ENCODE assay signal across 8 cellular contexts in the genomic region with DNA sequence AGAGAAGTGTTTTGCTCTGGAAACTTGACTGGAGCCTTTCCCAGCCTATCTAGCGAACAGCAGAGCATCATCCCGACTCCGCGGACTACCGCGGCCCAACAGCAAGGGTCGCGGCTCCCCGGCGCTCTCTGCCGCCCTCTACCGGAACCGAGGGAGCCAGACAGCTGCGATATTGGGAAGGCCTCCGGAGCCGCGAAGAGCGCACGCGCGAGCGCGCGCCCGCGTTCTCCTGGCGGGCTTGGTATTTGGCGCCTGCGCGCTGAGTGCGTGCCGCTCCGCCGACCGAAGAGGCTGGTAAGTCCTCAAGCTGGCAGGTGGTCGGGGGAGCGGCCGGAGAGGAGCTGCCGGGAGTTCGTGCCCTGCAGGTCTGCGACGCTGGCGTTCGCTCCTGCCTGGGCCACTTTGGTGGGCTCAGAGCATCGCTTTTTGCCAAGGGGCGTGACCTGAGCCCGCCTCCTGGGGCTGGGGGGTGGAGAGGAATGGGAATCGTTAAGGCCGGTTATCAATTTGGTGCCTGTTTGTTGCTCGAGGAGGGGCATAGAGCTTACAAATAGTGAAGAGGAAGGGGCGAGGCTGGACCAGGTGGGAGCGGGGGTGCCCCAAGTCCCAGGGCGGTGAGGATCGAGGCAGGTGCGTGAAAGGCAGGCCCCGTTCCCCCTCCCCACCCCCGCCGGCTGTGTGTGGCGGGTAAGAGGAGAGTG.
A peak's percentile ranks its signal among the peaks of the same experiment; 100 is the strongest.
DNase-seq lines count a peak whose midpoint lies in the region; ATAC-seq and TF ChIP-seq lines count a peak whose summit lies in the region.

A gene with protein sequence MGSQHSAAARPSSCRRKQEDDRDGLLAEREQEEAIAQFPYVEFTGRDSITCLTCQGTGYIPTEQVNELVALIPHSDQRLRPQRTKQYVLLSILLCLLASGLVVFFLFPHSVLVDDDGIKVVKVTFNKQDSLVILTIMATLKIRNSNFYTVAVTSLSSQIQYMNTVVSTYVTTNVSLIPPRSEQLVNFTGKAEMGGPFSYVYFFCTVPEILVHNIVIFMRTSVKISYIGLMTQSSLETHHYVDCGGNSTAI (plus strand): TSS at position 257 of the 701 bp plus-strand sequence. CDS start 641 bp downstream, outside the sequence.

- DNase-seq in SIG-M5 treated with dmso at 0.1 percent for 504 hours (lab: John Stamatoyannopoulos, UW; ENCODE audit: unreplicated experiment) = peak; percentile 89
- DNase-seq in SIG-M5 (lab: John Stamatoyannopoulos, UW) = no peak
- peak; percentile 80 for DNase-seq in NCI-H2029 (lab: John Stamatoyannopoulos, UW)
- DNase-seq in T1000 (lab: John Stamatoyannopoulos, UW) = peak; percentile 91
- DNase-seq in astrocyte of the spinal cord (ENCODE audit: low read depth, low spot score) = peak; percentile 89
- peak; percentile 16 to 92 (median 79) for DNase-seq in hypothalamus (lab: John Stamatoyannopoulos, UW)
- DNase-seq in retinal pigment epithelial cell (ENCODE audit: low read depth) = peak; percentile 63

- ATAC-seq in HG02981 (IDR thresholded peaks at IDR 0.05; ENCODE audit: unreplicated experiment) = peak; percentile 94

- peak; percentile 98 for TF ChIP-seq CTCF in astrocyte of the spinal cord (IDR thresholded peaks at IDR 0.05; ENCODE audit: low read depth, low read length)
- peak; percentile 99 for TF ChIP-seq CTCF in retinal pigment epithelial cell (conservative IDR thresholded peaks at IDR 0.05; ENCODE audit: low read depth, low read length)

- H3K4me3 ChIP-seq in astrocyte of the spinal cord (ENCODE audit: low read depth, low read length) (peak within 1 kb of the TSS; percentile 84), retinal pigment epithelial cell (ENCODE audit: low read length) (peak within 1 kb of the TSS; percentile 83)

- in situ Hi-C loops in astrocyte of the spinal cord (cut with HindIII; ENCODE audit: low sequenced_read_pairs) = no loop called here
